8 cellular contexts compared by ENCODE assay signal in genomic region chr12:39619660-39620433, GRCh38. TPM values are rescaled to one million over a fixed set of nuclear protein-coding genes. Genes with fewer than 3 reads are reported as not detected.
A peak's percentile ranks its signal among the peaks of the same experiment; 100 is the strongest.
DNase-seq lines count a peak whose midpoint lies in the region; ATAC-seq and TF ChIP-seq lines count a peak whose summit lies in the region.

Gene ABCD2 (minus strand): TSS chr12:39619803. CDS start chr12:39619615, 188 bp downstream.

- CTCF ChIA-PET in Panc1 (lab: Charles Lee): interaction anchor here (0.6 to 0.7 kb wide), 2 partner anchors 476 to 486 kb away, joined by 3 read pairs; partner anchors contain the start of gene SLC2A13
- CTCF ChIA-PET in naive thymus-derived CD4-positive, alpha-beta T cell (lab: Charles Lee): interaction anchor here (0.6 to 2.4 kb wide), 13 partner anchors 11 to 176 kb away, joined by 3 to 22 read pairs (median 4); no protein-coding TSS in a partner anchor

- H3K27me3 Mint-ChIP-seq in naive thymus-derived CD4-positive, alpha-beta T cell: no peaks in the 10 kb centered on the region

- POLR2A ChIA-PET in Panc1 (lab: Charles Lee): no interaction called here
- POLR2A ChIA-PET in naive thymus-derived CD4-positive, alpha-beta T cell (lab: Charles Lee): interaction anchor here (0.7 to 4.3 kb wide), 22 partner anchors 9 to 72 kb away, joined by 3 to 69 read pairs (median 4); no protein-coding TSS in a partner anchor

- in situ Hi-C loops in Panc1 (cut with HindIII; ENCODE audit: low pct_unique_long_range_greater_than_20kb, low sequenced_read_pairs): no loop called here

- H3K9me3 Mint-ChIP-seq in naive thymus-derived CD4-positive, alpha-beta T cell: no peaks in the 10 kb centered on the region

- peak; percentile 94 for DNase-seq in DMS 273 (lab: John Stamatoyannopoulos, UW; ENCODE audit: unreplicated experiment)
- peak; percentile 25 for DNase-seq in Panc1 (ENCODE audit: low read depth, low spot score)
- DNase-seq in activated T-cell treated with anti-CD3 and anti-CD28 coated beads, Interleukin-2, amount 50 U/mL, for 48 hours: peak; percentile 80
- DNase-seq in fibroblast of mammary gland (ENCODE audit: low read depth): peak; percentile 89
- DNase-seq in naive thymus-derived CD4-positive, alpha-beta T cell: peak; percentile 41 to 87 (median 83)
- DNase-seq in stimulated activated naive CD4-positive, alpha-beta T cell treated with Interleukin-2 at 50 U/mL for 16 hours (lab: John Stamatoyannopoulos, UW): peak; percentile 71

- peak; percentile 73 for ATAC-seq in GM21447 (IDR thresholded peaks at IDR 0.05; ENCODE audit: unreplicated experiment)
- peak; percentile 96 for ATAC-seq in Panc1
- ATAC-seq in naive thymus-derived CD4-positive, alpha-beta T cell: peak; percentile 88

- no peaks in the 10 kb centered on the region for H3K9me3 ChIP-seq in HUES48 (ENCODE audit: control insufficient read depth, insufficient read depth, low read length)
- no peaks in the 10 kb centered on the region for H3K9me3 ChIP-seq in Panc1 (ENCODE audit: control insufficient read depth, insufficient read depth, low read depth, low read length)
- no peaks in the 10 kb centered on the region for H3K9me3 ChIP-seq in naive thymus-derived CD4-positive, alpha-beta T cell (ENCODE audit: control insufficient read depth in 2 of 3, low read length in 3 of 3)

- peaks cover 7% of the 10 kb centered on the region for H3K27me3 ChIP-seq in HUES48 (ENCODE audit: control insufficient read depth, insufficient read depth, low read length)
- H3K27me3 ChIP-seq in Panc1 (ENCODE audit: control insufficient read depth, insufficient read depth, low read length): peaks cover 3% of the 10 kb centered on the region; the same call in 1 of the 2 replicates
- H3K27me3 ChIP-seq in naive thymus-derived CD4-positive, alpha-beta T cell (ENCODE audit: control insufficient read depth in 2 of 2, insufficient read depth in 2 of 2, low read length in 2 of 2): no peaks in the 10 kb centered on the region

- H3K4me1 ChIP-seq in HUES48 (ENCODE audit: control insufficient read depth, insufficient read depth, low read length) (peaks cover 5% of the 10 kb centered on the region; the same call in 1 of the 2 replicates), Panc1 (ENCODE audit: control insufficient read depth, insufficient read depth, low read length) (peaks cover 7% of the 10 kb centered on the region; the same call in 1 of the 2 replicates)
- peaks cover 27 to 32% of the 10 kb centered on the region in 2 donors for H3K4me1 ChIP-seq in naive thymus-derived CD4-positive, alpha-beta T cell (ENCODE audit: control insufficient read depth in 2 of 2, insufficient read depth in 2 of 2, low read length in 2 of 2)

- no peak within 1 kb of the TSS for H3K4me3 Mint-ChIP-seq in naive thymus-derived CD4-positive, alpha-beta T cell

- H3K36me3 Mint-ChIP-seq in naive thymus-derived CD4-positive, alpha-beta T cell: peaks cover 0 to 24% (median 0%) of the 10 kb centered on the region in 5 donors

- TF ChIP-seq CTCF in Panc1 (IDR thresholded peaks at IDR 0.05) (peak; percentile 23; the same call in 1 of the 2 replicates), fibroblast of mammary gland (conservative IDR thresholded peaks at IDR 0.05; ENCODE audit: control insufficient read depth, insufficient read depth, low read depth, low read length) (peak; percentile 10)

- no TSS peak for BruUV-seq in Panc1 (replicated peaks; lab: Mats Ljungman, UMichigan)

- H3K27ac ChIP-seq in HUES48 (ENCODE audit: low read depth, low read length) (no peak within 1 kb of the TSS), Panc1 (ENCODE audit: low read length) (no peak within 1 kb of the TSS)
- H3K27ac ChIP-seq in naive thymus-derived CD4-positive, alpha-beta T cell (ENCODE audit: low read depth, low read length): peak within 1 kb of the TSS; percentile 91

- no peak within 1 kb of the TSS for H3K27ac Mint-ChIP-seq in naive thymus-derived CD4-positive, alpha-beta T cell

- H3K36me3 ChIP-seq in HUES48 (ENCODE audit: control insufficient read depth, insufficient read depth, low read length) (no peaks in the 10 kb centered on the region), Panc1 (ENCODE audit: control insufficient read depth, insufficient read depth, low read length) (no peaks in the 10 kb centered on the region)
- H3K36me3 ChIP-seq in naive thymus-derived CD4-positive, alpha-beta T cell (ENCODE audit: control insufficient read depth in 2 of 3, insufficient read depth in 3 of 3, low read length in 3 of 3): no peaks in the 10 kb centered on the region

- H3K4me3 ChIP-seq in HUES48 (ENCODE audit: low read depth, low read length) (peak within 1 kb of the TSS; percentile 60), Panc1 (ENCODE audit: low read depth in 2 of 2, low read length in 2 of 2) (peak within 1 kb of the TSS; percentile 58 to 82), fibroblast of mammary gland (ENCODE audit: control insufficient read depth, low read depth, low read length) (peak within 1 kb of the TSS; percentile 74)
- peak within 1 kb of the TSS; percentile 70 for H3K4me3 ChIP-seq in naive thymus-derived CD4-positive, alpha-beta T cell (ENCODE audit: low read length)

- H3K9ac ChIP-seq in HUES48 (ENCODE audit: low read depth, low read length): no peak within 1 kb of the TSS; the same call in 1 of the 2 replicates

- intact Hi-C loops in Panc1 (cut with micrococcal nuclease; ENCODE audit: unreplicated experiment): loop anchor here (10.0 kb wide), 2 partner anchors 175 to 295 kb away; partner anchors contain the start of gene KIF21A
- intact Hi-C loops in naive thymus-derived CD4-positive, alpha-beta T cell (cut with micrococcal nuclease): loop anchor here (1.0 to 10.0 kb wide), 16 partner anchors 9 to 715 kb away; partner anchors contain the start of genes CPNE8 (in 2 of the 2), KIF21A (in 2 of the 2) and SLC2A13 (in 2 of the 2)

- H3K4me1 Mint-ChIP-seq in naive thymus-derived CD4-positive, alpha-beta T cell: peaks cover 16 to 57% (median 42%) of the 10 kb centered on the region in 7 donors

RNA-seq across cellular contexts. Expression of gene ABCD2, which starts in this region (rescaled TPM):
- not detected for total RNA-seq in Panc1 (2021; ENCODE audit: unreplicated experiment)
- not detected for polyA plus RNA-seq in Panc1 (2012; ENCODE audit: insufficient read length)
- total RNA-seq in naive thymus-derived CD4-positive, alpha-beta T cell: 10 to 100 TPM in 3 of 5 experiments, 1 to 10 TPM in 2; 7.7 to 32.9 (median 21.0) TPM
- polyA plus RNA-seq in naive thymus-derived CD4-positive, alpha-beta T cell: 10 to 100 TPM in 1 of 2 donors, 1 to 10 TPM in 1; 7.1 to 10.7 TPM

Comparison
In these comparisons a context has a peak if more than half of its experiments do, and no peak if none do; other contexts are left out.
1. Peak in DNase-seq, ATAC-seq and H3K4me3 ChIP-seq in Panc1; RNA of the gene not detected or under 1 TPM.
2. DNase-seq: peak in every context shown above with its lines; median percentile 94 in DMS 273; 89 in fibroblast of mammary gland; 83 in naive thymus-derived CD4-positive, alpha-beta T cell; 80 in activated T-cell treated with anti-CD3 and anti-CD28 coated beads, Interleukin-2, amount 50 U/mL, for 48 hours; 71 in stimulated activated naive CD4-positive, alpha-beta T cell treated with Interleukin-2 at 50 U/mL for 16 hours; 25 in Panc1.